In genomic region chr17:66849851-66850580, GRCh38 we compare ENCODE assay signal across 19 cellular contexts. TPM values are rescaled to one million over a fixed set of nuclear protein-coding genes. Genes with fewer than 3 reads are reported as not detected.
DNase-seq lines count a peak whose midpoint lies in the region; ATAC-seq and TF ChIP-seq lines count a peak whose summit lies in the region.
"Had no signal": no experiment of that assay in that cellular context is flagged by ENCODE, and none has a peak within 500 bp of the region (broad histone marks: within the 10 kb centered on the region; RNA-seq: fewer than 3 reads in every experiment).

No MANE protein-coding gene starts in this region.

- no peak for TF ChIP-seq CTCF in glutamatergic neuron (IDR thresholded peaks at IDR 0.05; ENCODE audit: partially characterized antibody, unreplicated experiment)
- no peak for TF ChIP-seq CTCF in gastrocnemius medialis (IDR thresholded peaks at IDR 0.05 in 4 of 5, conservative IDR thresholded peaks at IDR 0.05 in 1 of 5)

- intact Hi-C loops in left ventricle myocardium superior (cut with micrococcal nuclease) = no loop called here
- intact Hi-C loops in gastrocnemius medialis (cut with DNase I; ENCODE audit: low total_unique reads) = no loop called here

- H3K4me3 Mint-ChIP-seq in glutamatergic neuron (ENCODE audit: unreplicated experiment) = no peak overlapping the region
- H3K4me3 Mint-ChIP-seq: B cell had no signal

- no peaks in the 10 kb centered on the region for H3K27me3 ChIP-seq in gastrocnemius medialis

- H3K9me3 ChIP-seq in gastrocnemius medialis = no peaks in the 10 kb centered on the region

- peaks cover 25% of the 10 kb centered on the region for H3K36me3 Mint-ChIP-seq in glutamatergic neuron (ENCODE audit: unreplicated experiment)

- DNase-seq in MV-4-11 (lab: John Stamatoyannopoulos, UW) (peak; percentile 19), glutamatergic neuron (no peak), left ventricle myocardium superior (no peak), gastrocnemius medialis (peak in 1 of 2 donors; percentile 25), NOMO-1 treated with DMSO at 0.1 percent for 48 hours (lab: John Stamatoyannopoulos, UW; ENCODE audit: unreplicated experiment) (no peak)
- no peak for DNase-seq in stimulated activated CD4-positive, alpha-beta T cell treated with anti-CD3 and anti-CD28 coated beads, Interleukin-1b, Interleukin-23, amount 100 ng/mL, for 48 hours
- DNase-seq: EL, Karpas-422, NCI-H1694 treated with DMSO at 0.1 percent for 48 hours, NCI-H2081 treated with DMSO at 0.1 percent for 48 hours, NCI-H446, NCI-H526, PC-3, SIG-M5 had no signal

- no peak overlapping the region for H3K4me3 ChIP-seq in gastrocnemius medialis
- H3K4me3 ChIP-seq: A549 had no signal

- H3K4me1 Mint-ChIP-seq in glutamatergic neuron (ENCODE audit: low read depth, unreplicated experiment) = peaks cover 13% of the 10 kb centered on the region
- H3K4me1 Mint-ChIP-seq: B cell had no signal

- peak overlapping the region in 1 of 4 donors; percentile 41 for H3K27ac ChIP-seq in gastrocnemius medialis
- H3K27ac ChIP-seq: A549 had no signal

- peak overlapping the region; percentile 5 for H3K27ac Mint-ChIP-seq in glutamatergic neuron (ENCODE audit: unreplicated experiment)
- H3K27ac Mint-ChIP-seq: B cell had no signal

- TF ChIP-seq POLR2A in gastrocnemius medialis (IDR thresholded peaks at IDR 0.05) = no peak

- in situ Hi-C loops in gastrocnemius medialis (cut with MboI; ENCODE audit: low sequenced_read_pairs in 4 of 4) = no loop called here

- H3K4me1 ChIP-seq in gastrocnemius medialis = peaks cover 15 to 18% of the 10 kb centered on the region in 2 donors
- H3K4me1 ChIP-seq: A549 had no signal

- no peaks in the 10 kb centered on the region for H3K36me3 ChIP-seq in gastrocnemius medialis

- ATAC-seq in left ventricle myocardium superior = peak; percentile 97
- ATAC-seq in gastrocnemius medialis = peak; percentile 88 to 95
- no peak for ATAC-seq in HG03571 (IDR thresholded peaks at IDR 0.05; ENCODE audit: unreplicated experiment)
- ATAC-seq: A549, PC-3 had no signal

- H3K9me3 Mint-ChIP-seq in glutamatergic neuron (ENCODE audit: unreplicated experiment) = peaks cover 4% of the 10 kb centered on the region

- peaks cover 5% of the 10 kb centered on the region for H3K27me3 Mint-ChIP-seq in glutamatergic neuron (ENCODE audit: unreplicated experiment)
- H3K27me3 Mint-ChIP-seq: B cell had no signal

RNA-seq across cellular contexts. Expression of gene CACNG5, which starts 15.1 kb away (rescaled TPM):
- total RNA-seq in glutamatergic neuron (ENCODE audit: unreplicated experiment) (45.1 TPM), left ventricle myocardium superior (not detected), gastrocnemius medialis (not detected)
- total RNA-seq: B cell, M059J, PC-3, RPMI7951 had no signal

Comparison
In these comparisons a context has a peak if more than half of its experiments do, and no peak if none do; other contexts are left out.
1. RNA of gene CACNG5, which starts 15.1 kb away (total RNA-seq): 45.1 TPM in glutamatergic neuron (single experiment); not detected in left ventricle myocardium superior (single experiment) and not detected in gastrocnemius medialis; every median in the first group is over 10 times any median in the second.